In the genomic region with DNA sequence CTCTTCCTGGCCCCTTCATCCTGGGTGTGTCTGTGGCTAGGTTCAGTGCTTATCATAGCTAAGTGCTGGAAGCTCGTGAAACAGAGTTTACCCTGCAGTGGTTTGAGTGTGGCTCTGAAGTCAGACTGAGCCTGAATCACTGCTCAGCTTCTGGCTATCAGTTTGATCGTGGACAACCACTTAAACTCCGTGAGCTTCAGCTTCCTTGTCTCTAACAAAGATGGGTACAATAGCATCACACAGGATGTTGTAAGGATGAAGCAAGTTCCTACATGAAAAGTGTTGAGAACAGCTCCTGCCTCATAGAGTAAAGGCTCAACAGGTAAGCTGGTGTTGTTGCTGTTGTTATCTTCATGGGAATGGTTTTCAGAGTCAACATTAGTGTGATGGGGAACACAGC, we compare ENCODE assay signal across 19 cellular contexts.
DNase-seq lines count a peak whose midpoint lies in the region; ATAC-seq, FAIRE-seq and TF ChIP-seq lines count a peak whose summit lies in the region.
"Had no signal": no experiment of that assay in that cellular context is flagged by ENCODE, and none has a peak within 500 bp of the region (broad histone marks: within the 10 kb centered on the region; RNA-seq: fewer than 3 reads in every experiment).

No MANE protein-coding gene starts in this region.

- H3K27ac Mint-ChIP-seq in activated CD8-positive, alpha-beta T cell treated with anti-CD3 and anti-CD28 coated beads, Interleukin-2, amount 10 ng/mL, durations not matched to agents 7 days and 5 days = peak overlapping the region; percentile 23
- no peak overlapping the region for H3K27ac Mint-ChIP-seq in activated CD8-positive, alpha-beta T cell treated with anti-CD3 and anti-CD28 coated beads for 36 hours
- peak overlapping the region; percentile 22 for H3K27ac Mint-ChIP-seq in neural crest cell (ENCODE audit: unreplicated experiment)
- H3K27ac Mint-ChIP-seq: CD8-positive, alpha-beta T cell; HFFc6; IgD-negative memory B cell had no signal

- peak; percentile 47 for ATAC-seq in activated CD8-positive, alpha-beta T cell treated with anti-CD3 and anti-CD28 coated beads, Interleukin-2, amount 10 ng/mL, durations not matched to agents 7 days and 5 days
- no peak for ATAC-seq in activated CD8-positive, alpha-beta T cell treated with anti-CD3 and anti-CD28 coated beads for 36 hours
- ATAC-seq: CD8-positive, alpha-beta T cell had no signal

- POLR2A ChIA-PET in activated CD8-positive, alpha-beta T cell treated with anti-CD3 and anti-CD28 coated beads, Interleukin-2, amount 10 ng/mL, durations not matched to agents 7 days and 5 days (lab: Charles Lee) = no interaction called here
- POLR2A ChIA-PET in activated CD8-positive, alpha-beta T cell treated with anti-CD3 and anti-CD28 coated beads for 36 hours (lab: Charles Lee) = no interaction called here

- TF ChIP-seq CTCF in activated CD8-positive, alpha-beta T cell treated with anti-CD3 and anti-CD28 coated beads for 36 hours (IDR thresholded peaks at IDR 0.05) = no peak
- no peak for TF ChIP-seq CTCF in bronchial epithelial cell (IDR thresholded peaks at IDR 0.05; ENCODE audit: insufficient read depth, low read length, severe bottlenecking)
- no peak for TF ChIP-seq CTCF in neural crest cell (conservative IDR thresholded peaks at IDR 0.05)

- H3K9me3 Mint-ChIP-seq in activated CD8-positive, alpha-beta T cell treated with anti-CD3 and anti-CD28 coated beads, Interleukin-2, amount 10 ng/mL, durations not matched to agents 7 days and 5 days (ENCODE audit: insufficient read depth) = no peaks in the 10 kb centered on the region
- no peaks in the 10 kb centered on the region for H3K9me3 Mint-ChIP-seq in activated CD8-positive, alpha-beta T cell treated with anti-CD3 and anti-CD28 coated beads for 36 hours
- H3K9me3 Mint-ChIP-seq in neural crest cell = no peaks in the 10 kb centered on the region
- H3K9me3 Mint-ChIP-seq: CD8-positive, alpha-beta T cell; HFFc6; IgD-negative memory B cell had no signal

- no peak overlapping the region for H3K4me3 Mint-ChIP-seq in activated CD8-positive, alpha-beta T cell treated with anti-CD3 and anti-CD28 coated beads, Interleukin-2, amount 10 ng/mL, durations not matched to agents 7 days and 5 days
- H3K4me3 Mint-ChIP-seq in activated CD8-positive, alpha-beta T cell treated with anti-CD3 and anti-CD28 coated beads for 36 hours = no peak overlapping the region
- H3K4me3 Mint-ChIP-seq in neural crest cell = no peak overlapping the region
- H3K4me3 Mint-ChIP-seq: CD8-positive, alpha-beta T cell; HFFc6; IgD-negative memory B cell had no signal

- FAIRE-seq in bronchial epithelial cell (lab: Jason Lieb, UNC) = peak; percentile 90
- FAIRE-seq: D721Med had no signal

- H3K4me1 Mint-ChIP-seq in activated CD8-positive, alpha-beta T cell treated with anti-CD3 and anti-CD28 coated beads, Interleukin-2, amount 10 ng/mL, durations not matched to agents 7 days and 5 days (ENCODE audit: low read depth) = peaks cover 33% of the 10 kb centered on the region
- H3K4me1 Mint-ChIP-seq in activated CD8-positive, alpha-beta T cell treated with anti-CD3 and anti-CD28 coated beads for 36 hours (ENCODE audit: low read depth) = peaks cover 7% of the 10 kb centered on the region
- H3K4me1 Mint-ChIP-seq in neural crest cell = peaks cover 10% of the 10 kb centered on the region
- H3K4me1 Mint-ChIP-seq: IgD-negative memory B cell had no signal

- peaks cover 3% of the 10 kb centered on the region for H3K27me3 Mint-ChIP-seq in activated CD8-positive, alpha-beta T cell treated with anti-CD3 and anti-CD28 coated beads, Interleukin-2, amount 10 ng/mL, durations not matched to agents 7 days and 5 days (ENCODE audit: low read depth)
- peaks cover 5% of the 10 kb centered on the region for H3K27me3 Mint-ChIP-seq in activated CD8-positive, alpha-beta T cell treated with anti-CD3 and anti-CD28 coated beads for 36 hours
- H3K27me3 Mint-ChIP-seq in neural crest cell (ENCODE audit: low read depth) = no peaks in the 10 kb centered on the region

- H3K27me3 ChIP-seq in bronchial epithelial cell (ENCODE audit: control insufficient read depth, insufficient read depth, low read length) = peaks cover 1% of the 10 kb centered on the region
- H3K27me3 ChIP-seq: BLaER1 had no signal

- H3K36me3 ChIP-seq in bronchial epithelial cell (ENCODE audit: control insufficient read depth, insufficient read depth, low read length) = no peaks in the 10 kb centered on the region
- H3K36me3 ChIP-seq: BLaER1 had no signal

- intact Hi-C loops in activated CD8-positive, alpha-beta T cell treated with anti-CD3 and anti-CD28 coated beads for 36 hours (cut with micrococcal nuclease) = no loop called here

- peak; percentile 26 for DNase-seq in activated CD8-positive, alpha-beta T cell treated with anti-CD3 and anti-CD28 coated beads, Interleukin-2, amount 10 ng/mL, durations not matched to agents 7 days and 5 days
- no peak for DNase-seq in activated CD8-positive, alpha-beta T cell treated with anti-CD3 and anti-CD28 coated beads for 36 hours
- peak; percentile 11 for DNase-seq in HT1080 (ENCODE audit: low read depth)
- DNase-seq in bronchial epithelial cell (ENCODE audit: low read depth) = peak; percentile 71
- DNase-seq in neural crest cell (ENCODE audit: low read depth, low spot score) = no peak
- DNase-seq in stimulated activated naive CD4-positive, alpha-beta T cell (lab: John Stamatoyannopoulos, UW) = no peak
- DNase-seq in NCI-H2171 (lab: John Stamatoyannopoulos, UW) = no peak
- DNase-seq in LoVo (ENCODE audit: low spot score) = no peak
- DNase-seq: 8988T; CD8-positive, alpha-beta T cell; DMS79; HFFc6; Kasumi-1; NCI-H187 treated with DMSO at 0.1 percent for 48 hours; NCI-H446; OCI-M1 had no signal

- CTCF ChIA-PET in activated CD8-positive, alpha-beta T cell treated with anti-CD3 and anti-CD28 coated beads, Interleukin-2, amount 10 ng/mL, durations not matched to agents 7 days and 5 days (lab: Charles Lee) = interaction anchor here (1.2 to 1.7 kb wide), 2 partner anchors 17 to 41 kb away, joined by 3 to 7 read pairs; no protein-coding TSS in a partner anchor
- CTCF ChIA-PET in activated CD8-positive, alpha-beta T cell treated with anti-CD3 and anti-CD28 coated beads for 36 hours (lab: Charles Lee) = interaction anchor here (2.0 kb wide), 1 partner anchor 16 kb away, joined by 15 read pairs; no protein-coding TSS in a partner anchor

- H3K4me3 ChIP-seq in bronchial epithelial cell (ENCODE audit: low read depth, low read length) = no peak overlapping the region
- H3K4me3 ChIP-seq: BLaER1 had no signal

- no peaks in the 10 kb centered on the region for H3K36me3 Mint-ChIP-seq in activated CD8-positive, alpha-beta T cell treated with anti-CD3 and anti-CD28 coated beads, Interleukin-2, amount 10 ng/mL, durations not matched to agents 7 days and 5 days (ENCODE audit: low read depth)
- H3K36me3 Mint-ChIP-seq in activated CD8-positive, alpha-beta T cell treated with anti-CD3 and anti-CD28 coated beads for 36 hours (ENCODE audit: low read depth) = no peaks in the 10 kb centered on the region
- no peaks in the 10 kb centered on the region for H3K36me3 Mint-ChIP-seq in neural crest cell (ENCODE audit: low read depth)
- H3K36me3 Mint-ChIP-seq: CD8-positive, alpha-beta T cell; IgD-negative memory B cell had no signal

Comparison
In these comparisons a context has a peak if more than half of its experiments do, and no peak if none do; other contexts are left out.
1. DNase-seq: peak in activated CD8-positive, alpha-beta T cell treated with anti-CD3 and anti-CD28 coated beads, Interleukin-2, amount 10 ng/mL, durations not matched to agents 7 days and 5 days (single experiment), HT1080 (single experiment) and bronchial epithelial cell (single experiment); none in activated CD8-positive, alpha-beta T cell treated with anti-CD3 and anti-CD28 coated beads for 36 hours (single experiment), neural crest cell (single experiment), stimulated activated naive CD4-positive, alpha-beta T cell (0 of 6), NCI-H2171 (single experiment) and LoVo (single experiment).